9 cellular contexts compared by ENCODE assay signal in the genomic region with DNA sequence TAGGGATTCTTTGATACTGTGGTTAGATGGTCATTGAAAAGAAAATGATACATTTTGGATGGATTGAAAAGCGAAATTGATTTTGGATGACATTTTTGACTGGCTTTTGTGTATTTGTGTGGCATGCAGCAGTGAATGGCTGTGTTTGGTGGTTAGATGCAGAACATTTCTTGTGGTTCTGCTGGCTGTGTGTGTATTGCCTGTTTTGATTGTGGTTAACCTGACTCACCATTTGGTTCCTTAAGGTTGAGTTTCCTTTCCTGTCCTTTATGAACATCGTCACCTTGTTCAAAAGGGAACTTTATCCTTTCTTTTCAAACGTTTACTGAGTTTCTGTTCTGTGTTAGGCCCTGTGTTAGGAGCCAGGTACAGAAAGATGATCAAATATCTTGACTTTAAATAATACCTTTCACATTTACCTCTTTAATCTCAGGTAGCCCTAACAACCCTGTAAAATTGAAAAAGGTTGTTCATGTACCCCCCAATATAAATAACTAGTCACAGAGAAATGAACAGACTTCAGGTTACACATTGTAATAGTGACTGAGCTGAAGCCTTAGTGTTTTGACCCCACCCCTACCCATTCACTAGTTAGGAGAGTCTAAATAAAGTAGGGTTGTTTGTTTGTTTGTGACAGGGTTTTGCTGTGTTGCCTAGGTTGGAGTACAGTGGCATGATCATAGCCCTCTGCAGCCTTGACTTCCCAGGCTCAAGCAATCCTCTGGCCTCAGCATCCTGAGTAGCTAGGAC. TPM values are rescaled to one million over a fixed set of nuclear protein-coding genes. Genes with fewer than 3 reads are reported as not detected.
DNase-seq lines count a peak whose midpoint lies in the region; ATAC-seq and TF ChIP-seq lines count a peak whose summit lies in the region.
"Had no signal": no experiment of that assay in that cellular context is flagged by ENCODE, and none has a peak within 500 bp of the region (broad histone marks: within the 10 kb centered on the region; RNA-seq: fewer than 3 reads in every experiment).

No MANE protein-coding gene starts in this region.

- H3K27ac ChIP-seq in testis: no peak overlapping the region
- H3K27ac ChIP-seq in Karpas-422 (ENCODE audit: low read length): no peak overlapping the region
- H3K27ac ChIP-seq in gastroesophageal sphincter: no peak overlapping the region
- H3K27ac ChIP-seq: skin epidermis had no signal

- H3K4me1 ChIP-seq in testis (peaks cover 47% of the 10 kb centered on the region), Karpas-422 (ENCODE audit: low read length) (no peaks in the 10 kb centered on the region), gastroesophageal sphincter (peaks cover 0 to 33% (median 7%) of the 10 kb centered on the region in 3 donors)

- peaks cover 24% of the 10 kb centered on the region for H3K79me2 ChIP-seq in Karpas-422 (ENCODE audit: low read length)

- H3K4me3 Mint-ChIP-seq in activated T-cell treated with anti-CD3 and anti-CD28 coated beads, Interleukin-2, amount 50 U/mL, for 72 hours: peak overlapping the region; percentile 8 to 53
- H3K4me3 Mint-ChIP-seq in natural killer cell: peak overlapping the region; percentile 45

- peaks cover 24% of the 10 kb centered on the region for H3K27me3 Mint-ChIP-seq in activated T-cell treated with anti-CD3 and anti-CD28 coated beads, Interleukin-2, amount 50 U/mL, for 72 hours (ENCODE audit: low read depth)
- no peaks in the 10 kb centered on the region for H3K27me3 Mint-ChIP-seq in natural killer cell (ENCODE audit: low read depth in 2 of 2)

- ATAC-seq in GM18858 (IDR thresholded peaks at IDR 0.05; ENCODE audit: unreplicated experiment): peak; percentile 53
- peak; percentile 62 for ATAC-seq in HG03196 (IDR thresholded peaks at IDR 0.05; ENCODE audit: unreplicated experiment)
- peak; percentile 98 for ATAC-seq in activated T-cell treated with anti-CD3 and anti-CD28 coated beads, Interleukin-2, amount 50 U/mL, for 72 hours (replicated peaks in 1 of 2)
- ATAC-seq in natural killer cell: peak in 2 of 3 donors; percentile 53 to 76
- no peak for ATAC-seq in gastroesophageal sphincter

- no peak overlapping the region for H3K9ac ChIP-seq in Karpas-422 (ENCODE audit: low read length)

- no peaks in the 10 kb centered on the region for H3K36me3 ChIP-seq in testis (ENCODE audit: low read depth, missing control alignments)
- no peaks in the 10 kb centered on the region for H3K36me3 ChIP-seq in Karpas-422 (ENCODE audit: insufficient read depth, low read length)
- no peaks in the 10 kb centered on the region for H3K36me3 ChIP-seq in gastroesophageal sphincter

- H3K9me2 ChIP-seq in Karpas-422 (replicated peaks; ENCODE audit: insufficient read depth, low read length): no peaks in the 10 kb centered on the region

- no peak overlapping the region for H3K4me2 ChIP-seq in Karpas-422 (ENCODE audit: low read depth, low read length, poor library complexity, severe bottlenecking)

- peak; percentile 55 to 62 for DNase-seq in activated T-cell treated with anti-CD3 and anti-CD28 coated beads, Interleukin-2, amount 50 U/mL, for 72 hours
- DNase-seq in natural killer cell (no peak), testis (no peak), posterior vena cava (ENCODE audit: low spot score) (no peak), Karpas-422 (no peak)

- TF ChIP-seq EP300 in gastroesophageal sphincter (IDR thresholded peaks at IDR 0.05): no peak

- H3K9me3 ChIP-seq in testis: no peaks in the 10 kb centered on the region
- no peaks in the 10 kb centered on the region for H3K9me3 ChIP-seq in Karpas-422 (ENCODE audit: low read length)
- H3K9me3 ChIP-seq in gastroesophageal sphincter: no peaks in the 10 kb centered on the region

- 68 to 80% methylated on average over 3 of the region's 3 CpGs for WGBS in testis, 2 donors
- WGBS in gastroesophageal sphincter (ENCODE audit: low coverage in 1 of 2), 2 donors: 61 to 73% methylated on average over 2 to 3 of the region's 3 CpGs

- peak overlapping the region; percentile 74 for H3K27ac Mint-ChIP-seq in activated T-cell treated with anti-CD3 and anti-CD28 coated beads, Interleukin-2, amount 50 U/mL, for 72 hours
- peak overlapping the region in 1 of 2 donors; percentile 25 for H3K27ac Mint-ChIP-seq in natural killer cell

- H3K4me1 Mint-ChIP-seq in activated T-cell treated with anti-CD3 and anti-CD28 coated beads, Interleukin-2, amount 50 U/mL, for 72 hours (ENCODE audit: low read depth): peaks cover 32% of the 10 kb centered on the region
- H3K4me1 Mint-ChIP-seq in natural killer cell: peaks cover 42% of the 10 kb centered on the region in 2 donors

- TF ChIP-seq POLR2A in testis (IDR thresholded peaks at IDR 0.05) (no peak), gastroesophageal sphincter (IDR thresholded peaks at IDR 0.05) (no peak)

- H4K20me1 ChIP-seq in Karpas-422 (ENCODE audit: insufficient read depth, low read depth, low read length): peaks cover 45% of the 10 kb centered on the region; the same call in 1 of the 2 replicates

- H3K9me3 Mint-ChIP-seq in activated T-cell treated with anti-CD3 and anti-CD28 coated beads, Interleukin-2, amount 50 U/mL, for 72 hours: no peaks in the 10 kb centered on the region
- H3K9me3 Mint-ChIP-seq in natural killer cell: no peaks in the 10 kb centered on the region

- H3K36me3 Mint-ChIP-seq in activated T-cell treated with anti-CD3 and anti-CD28 coated beads, Interleukin-2, amount 50 U/mL, for 72 hours (ENCODE audit: insufficient read depth in 2 of 2): no peaks in the 10 kb centered on the region
- no peaks in the 10 kb centered on the region for H3K36me3 Mint-ChIP-seq in natural killer cell

- H3K4me3 ChIP-seq in testis (no peak overlapping the region), Karpas-422 (ENCODE audit: low read length) (no peak overlapping the region), gastroesophageal sphincter (no peak overlapping the region)
- H3K4me3 ChIP-seq: skin epidermis had no signal

- intact Hi-C loops in natural killer cell (cut with micrococcal nuclease): no loop called here
- intact Hi-C loops in testis (cut with DNase I; ENCODE audit: low total_unique reads): no loop called here
- intact Hi-C loops in posterior vena cava (cut with DNase I): loop anchor here in 1 of 2 donors (10.0 kb wide), 1 partner anchor 52 kb away; no protein-coding TSS in a partner anchor

- H3K27me3 ChIP-seq in testis (no peaks in the 10 kb centered on the region), Karpas-422 (ENCODE audit: low read length) (no peaks in the 10 kb centered on the region), gastroesophageal sphincter (no peaks in the 10 kb centered on the region)

- H2AFZ ChIP-seq in Karpas-422 (ENCODE audit: low read length): no peak overlapping the region

- no peak for TF ChIP-seq CTCF in natural killer cell (IDR thresholded peaks at IDR 0.05)
- no peak for TF ChIP-seq CTCF in testis (IDR thresholded peaks at IDR 0.05)
- no peak for TF ChIP-seq CTCF in gastroesophageal sphincter (IDR thresholded peaks at IDR 0.05)

RNA-seq across cellular contexts. Expression of gene ANKS1A, which starts 23.8 kb away (rescaled TPM):
- total RNA-seq in activated T-cell treated with anti-CD3 and anti-CD28 coated beads, Interleukin-2, amount 50 U/mL, for 72 hours: 1 to 10 TPM; 9.2 to 9.6 TPM
- total RNA-seq in natural killer cell (10 to 100 TPM; 10.4 to 11.5 (median 10.9) TPM), testis (10 to 100 TPM; 95.9 to 96.9 TPM), posterior vena cava (10 to 100 TPM; 38.8 to 42.2 TPM), gastroesophageal sphincter (100 to 1,000 TPM in 2 of 4 donors, 10 to 100 TPM in 2; 52.0 to 135 (median 88.4) TPM)
- polyA plus RNA-seq in testis (ENCODE audit: insufficient read depth, low read depth, low replicate concordance): 44.2 TPM
- 7.0 and 10.3 TPM in 2 replicates for total RNA-seq in Karpas-422 (2014; rRNA removed; shearing (Covaris generic); ENCODE audit: low replicate concordance)

RNA-seq across cellular contexts. Expression of gene TAF11, which starts 25.0 kb away (rescaled TPM):
- total RNA-seq in activated T-cell treated with anti-CD3 and anti-CD28 coated beads, Interleukin-2, amount 50 U/mL, for 72 hours: 10 to 100 TPM; 29.1 to 30.9 TPM
- 10 to 100 TPM; 34.4 to 41.3 (median 36.2) TPM for total RNA-seq in natural killer cell
- 10 to 100 TPM; 65.9 to 69.7 TPM for total RNA-seq in testis
- polyA plus RNA-seq in testis (ENCODE audit: insufficient read depth, low read depth, low replicate concordance): 52.2 TPM
- total RNA-seq in posterior vena cava: 10 to 100 TPM; 19.1 to 21.0 TPM
- total RNA-seq in Karpas-422 (2014; rRNA removed; shearing (Covaris generic); ENCODE audit: low replicate concordance): 15.9 and 19.1 TPM in 2 replicates
- total RNA-seq in gastroesophageal sphincter: 10 to 100 TPM; 20.9 to 25.6 (median 23.2) TPM

Comparison
In these comparisons a context has a peak if more than half of its experiments do, and no peak if none do; other contexts are left out.
1. DNase-seq: peak in activated T-cell treated with anti-CD3 and anti-CD28 coated beads, Interleukin-2, amount 50 U/mL, for 72 hours (2 of 2); none in natural killer cell (single experiment), testis (single experiment), posterior vena cava (single experiment) and Karpas-422 (single experiment).